ENCODE assay signal across 1 cellular context in the genomic region with DNA sequence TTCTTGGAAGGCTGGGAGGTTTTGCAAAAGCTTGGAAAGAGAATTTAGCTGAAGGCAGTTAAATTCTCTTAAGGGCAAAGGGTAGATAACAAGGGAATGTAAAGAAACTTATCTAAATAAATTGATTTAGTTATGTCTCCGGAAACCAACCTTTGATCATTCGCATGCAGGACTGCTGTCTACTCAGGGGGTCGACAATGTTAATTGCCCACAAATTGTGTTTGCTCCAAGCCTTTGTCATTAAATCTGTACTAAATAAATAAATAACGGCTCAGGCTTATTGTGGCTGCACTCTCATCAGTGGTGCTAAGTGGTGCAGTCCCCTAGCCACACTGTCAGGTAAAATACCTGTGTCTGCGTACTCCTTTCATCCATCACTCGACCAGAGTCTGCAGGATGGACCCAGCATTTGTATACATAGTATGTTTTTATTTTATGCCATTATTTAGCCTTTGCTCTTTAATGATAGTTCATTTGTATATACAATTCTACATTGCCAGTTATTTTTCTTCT.
TF ChIP-seq lines count a peak whose summit lies in the region.

No MANE protein-coding gene starts in this region.

TF ChIP-seq in HEK293T, 16 proteins besides CTCF, POLR2A, EP300 and RAD21 (continued from another document):
- TF ChIP-seq, protein P1, sequence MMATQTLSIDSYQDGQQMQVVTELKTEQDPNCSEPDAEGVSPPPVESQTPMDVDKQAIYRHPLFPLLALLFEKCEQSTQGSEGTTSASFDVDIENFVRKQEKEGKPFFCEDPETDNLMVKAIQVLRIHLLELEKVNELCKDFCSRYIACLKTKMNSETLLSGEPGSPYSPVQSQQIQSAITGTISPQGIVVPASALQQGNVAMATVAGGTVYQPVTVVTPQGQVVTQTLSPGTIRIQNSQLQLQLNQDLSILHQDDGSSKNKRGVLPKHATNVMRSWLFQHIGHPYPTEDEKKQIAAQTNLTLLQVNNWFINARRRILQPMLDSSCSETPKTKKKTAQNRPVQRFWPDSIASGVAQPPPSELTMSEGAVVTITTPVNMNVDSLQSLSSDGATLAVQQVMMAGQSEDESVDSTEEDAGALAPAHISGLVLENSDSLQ (IDR thresholded peaks at IDR 0.05): no peak
- no peak for TF ChIP-seq SUZ12 (IDR thresholded peaks at IDR 0.05)
- no peak for TF ChIP-seq ZNF384 (IDR thresholded peaks at IDR 0.05)
- no peak for TF ChIP-seq CTBP1 (IDR thresholded peaks at IDR 0.05; ENCODE audit: borderline replicate concordance)
- TF ChIP-seq FOXA1 (IDR thresholded peaks at IDR 0.05): no peak
- TF ChIP-seq TARDBP (IDR thresholded peaks at IDR 0.05): no peak
TF ChIP-seq in HEK293T: peak in this region for 0.
